ENCODE assay signal across 33 cellular contexts in the genomic region with DNA sequence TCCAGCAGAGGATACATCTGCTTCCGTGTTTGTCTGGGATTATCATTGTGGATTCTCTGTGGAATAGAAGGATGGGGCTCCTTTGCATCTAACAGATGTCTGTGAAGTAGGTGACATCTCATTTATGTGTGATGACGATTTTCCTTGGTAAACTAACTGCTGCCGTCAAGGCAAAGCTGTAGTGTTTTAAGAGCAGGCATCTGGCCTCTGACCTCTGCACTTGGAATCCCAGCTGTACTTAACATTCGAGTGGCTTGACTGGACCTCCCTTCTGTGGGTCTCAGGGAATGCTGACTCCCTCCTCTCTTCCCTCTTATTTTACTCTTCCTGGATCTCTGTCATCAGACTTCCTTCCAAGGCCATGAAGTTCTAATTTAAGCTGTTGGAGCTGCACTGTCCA. TPM values are rescaled to one million over a fixed set of nuclear protein-coding genes. Genes with fewer than 3 reads are reported as not detected.
"Had no signal": no experiment of that assay in that cellular context is flagged by ENCODE, and none has a peak within 500 bp of the region (broad histone marks: within the 10 kb centered on the region; RNA-seq: fewer than 3 reads in every experiment).

No MANE protein-coding gene starts in this region.

- H3K27ac ChIP-seq: colonic mucosa, esophagus squamous epithelium, gastrocnemius medialis, lower lobe of right lung, ovary, psoas muscle, sigmoid colon, testis, tibial artery had no signal

- H3K27ac Mint-ChIP-seq: dendritic cell treated with granulocyte-macrophage colony-stimulating factor and Interleukin-4, amounts not matched to agents 40 ng/mL and 50 ng/mL, for 4 days; naive thymus-derived CD8-positive, alpha-beta T cell; nephron progenitor cell; stimulated activated memory B cell treated with anti-CD40 and anti-IgM and Interleukin-4, amounts not matched to agents 10 μg/mL and 1 μg/mL and 100 μg/mL, for 72 hours; type B pancreatic cell had no signal

- FAIRE-seq: endometrium had no signal

- DNase-seq: colonic mucosa; effector memory CD4-positive, alpha-beta T cell; erythroblast; esophagus squamous epithelium; gastrocnemius medialis; head of caudate nucleus; left colon; left ventricle myocardium superior; lower lobe of right lung; naive thymus-derived CD8-positive, alpha-beta T cell; nephron progenitor cell; nucleus accumbens; ovary; posterior cingulate gyrus; psoas muscle; right cardiac atrium; stimulated activated CD4-positive, alpha-beta T cell treated with anti-CD3 and anti-CD28 coated beads, Interleukin-4, amount 100 ng/mL, for 4 hours; stimulated activated naive CD8-positive, alpha-beta T cell treated with anti-CD3 and anti-CD28 coated beads, Interleukin-15, Interleukin-2, amounts not matched to agents 100 U/mL and 50 U/mL, for 24 hours; substantia nigra; testis; tibial artery had no signal

- H3K4me1 ChIP-seq: colonic mucosa, esophagus squamous epithelium, gastrocnemius medialis, lower lobe of right lung, psoas muscle, testis, tibial artery had no signal

- H3K4me3 Mint-ChIP-seq: dendritic cell treated with granulocyte-macrophage colony-stimulating factor and Interleukin-4, amounts not matched to agents 40 ng/mL and 50 ng/mL, for 4 days; naive thymus-derived CD8-positive, alpha-beta T cell; nephron progenitor cell; stimulated activated memory B cell treated with anti-CD40 and anti-IgM and Interleukin-4, amounts not matched to agents 10 μg/mL and 1 μg/mL and 100 μg/mL, for 72 hours; type B pancreatic cell had no signal

- H3K4me3 ChIP-seq: colonic mucosa, esophagus squamous epithelium, gastrocnemius medialis, lower lobe of right lung, ovary, psoas muscle, sigmoid colon, testis, tibial artery had no signal

- H3K9me3 Mint-ChIP-seq: dendritic cell treated with granulocyte-macrophage colony-stimulating factor and Interleukin-4, amounts not matched to agents 40 ng/mL and 50 ng/mL, for 4 days; naive thymus-derived CD8-positive, alpha-beta T cell; type B pancreatic cell had no signal

- H3K4me1 Mint-ChIP-seq: naive thymus-derived CD8-positive, alpha-beta T cell; stimulated activated memory B cell treated with anti-CD40 and anti-IgM and Interleukin-4, amounts not matched to agents 10 μg/mL and 1 μg/mL and 100 μg/mL, for 72 hours had no signal

- H3K36me3 Mint-ChIP-seq: naive thymus-derived CD8-positive, alpha-beta T cell; stimulated activated memory B cell treated with anti-CD40 and anti-IgM and Interleukin-4, amounts not matched to agents 10 μg/mL and 1 μg/mL and 100 μg/mL, for 72 hours; type B pancreatic cell had no signal

- H3K36me3 ChIP-seq: colonic mucosa, esophagus squamous epithelium, gastrocnemius medialis, lower lobe of right lung, ovary, sigmoid colon, tibial artery had no signal

- H3K9me3 ChIP-seq: colonic mucosa, esophagus squamous epithelium, gastrocnemius medialis, lower lobe of right lung, ovary, psoas muscle, sigmoid colon, testis, tibial artery had no signal

- H3K27me3 ChIP-seq: colonic mucosa, gastrocnemius medialis, ovary, sigmoid colon, testis, tibial artery had no signal

RNA-seq across cellular contexts. Expression of a gene that starts 56.4 kb away (rescaled TPM):
- total RNA-seq: chondrocyte; colonic mucosa; esophagus squamous epithelium; gastrocnemius medialis; glomerular endothelial cell; kidney epithelial cell; left colon; left ventricle myocardium superior; lower lobe of right lung; mesenteric fat pad; myocyte; naive thymus-derived CD8-positive, alpha-beta T cell; psoas muscle; renal cortical epithelial cell; right cardiac atrium; skeletal muscle tissue had no signal
- polyA plus RNA-seq: naive thymus-derived CD8-positive, alpha-beta T cell; right cardiac atrium; sigmoid colon had no signal
